In the genomic region with DNA sequence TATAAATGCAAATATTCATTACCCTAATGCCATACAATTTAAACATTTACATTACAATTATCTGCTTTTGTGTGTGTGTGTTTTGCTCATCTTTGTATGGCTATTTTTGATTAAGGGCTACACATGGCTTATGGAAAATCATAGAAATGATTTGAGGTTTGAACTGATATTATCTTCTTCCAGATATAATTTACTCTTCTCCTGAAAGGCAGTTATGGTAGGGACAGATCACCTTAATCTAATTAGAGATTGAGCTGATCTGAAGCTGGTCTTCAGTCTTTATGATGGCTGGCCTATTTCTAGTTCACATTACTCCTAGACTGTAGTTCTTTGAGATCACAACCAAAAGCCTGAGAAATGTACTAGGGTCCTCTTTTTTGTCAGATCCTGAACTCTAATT, we compare ENCODE assay signal across 18 cellular contexts.
DNase-seq lines count a peak whose midpoint lies in the region; ATAC-seq and TF ChIP-seq lines count a peak whose summit lies in the region.
"Had no signal": no experiment of that assay in that cellular context is flagged by ENCODE, and none has a peak within 500 bp of the region (broad histone marks: within the 10 kb centered on the region; RNA-seq: fewer than 3 reads in every experiment).

No MANE protein-coding gene starts in this region.

- no peak for TF ChIP-seq CTCF in neutrophil (IDR thresholded peaks at IDR 0.05)

- ATAC-seq in SK-N-SH treated with all-trans-retinoic acid at 6 μM for 48 hours, result no peak

- H3K9me3 ChIP-seq in neutrophil, result no peaks in the 10 kb centered on the region
- H3K9me3 ChIP-seq: BLaER1, HAP-1 had no signal

- H3K27ac ChIP-seq in neutrophil, result peak overlapping the region; percentile 57
- H3K27ac ChIP-seq: 22Rv1, BLaER1, C4-2B had no signal

- DNase-seq in NCI-H82 (lab: John Stamatoyannopoulos, UW) (peak; percentile 12), NCI-H82 treated with DMSO at 0.1 percent for 48 hours (lab: John Stamatoyannopoulos, UW; ENCODE audit: unreplicated experiment) (no peak), RPMI8226 (no peak), SHP77 treated with DMSO at 0.1 percent for 48 hours (lab: John Stamatoyannopoulos, UW) (no peak)
- DNase-seq: CD4-positive, CD25-positive, alpha-beta regulatory T cell; CD8-positive, alpha-beta memory T cell; DMS 273 treated with DMSO at 0.1 percent for 48 hours; DMS79; EL; GF-D8; GOT3; HFFc6 had no signal

- H3K36me3 ChIP-seq in neutrophil, result peaks cover 70% of the 10 kb centered on the region
- H3K36me3 ChIP-seq: BLaER1, HAP-1 had no signal

- no peak overlapping the region for H3K4me3 ChIP-seq in neutrophil (ENCODE audit: low read depth in 1 of 2, low read length in 1 of 2)
- H3K4me3 ChIP-seq: BLaER1, HAP-1 had no signal

- no peaks in the 10 kb centered on the region for H3K27me3 ChIP-seq in neutrophil
- H3K27me3 ChIP-seq: BLaER1 had no signal

- H3K4me1 ChIP-seq in neutrophil (ENCODE audit: control insufficient read depth in 1 of 2, insufficient read depth in 1 of 2, low read depth in 1 of 2, low read length in 1 of 2), result peaks cover 13 to 16% of the 10 kb centered on the region in 2 experiments

TF ChIP-seq in SK-N-SH treated with all-trans-retinoic acid at 6 μM for 48 hours, 23 proteins besides CTCF, POLR2A, EP300 and RAD21:
- TF ChIP-seq GLIS3 (CRISPR knock-in tag; IDR thresholded peaks at IDR 0.05) (no peak), TCF4 (CRISPR knock-in tag; IDR thresholded peaks at IDR 0.05; ENCODE audit: borderline replicate concordance) (peak; percentile 64)
